27 cellular contexts compared by ENCODE assay signal in the genomic region with DNA sequence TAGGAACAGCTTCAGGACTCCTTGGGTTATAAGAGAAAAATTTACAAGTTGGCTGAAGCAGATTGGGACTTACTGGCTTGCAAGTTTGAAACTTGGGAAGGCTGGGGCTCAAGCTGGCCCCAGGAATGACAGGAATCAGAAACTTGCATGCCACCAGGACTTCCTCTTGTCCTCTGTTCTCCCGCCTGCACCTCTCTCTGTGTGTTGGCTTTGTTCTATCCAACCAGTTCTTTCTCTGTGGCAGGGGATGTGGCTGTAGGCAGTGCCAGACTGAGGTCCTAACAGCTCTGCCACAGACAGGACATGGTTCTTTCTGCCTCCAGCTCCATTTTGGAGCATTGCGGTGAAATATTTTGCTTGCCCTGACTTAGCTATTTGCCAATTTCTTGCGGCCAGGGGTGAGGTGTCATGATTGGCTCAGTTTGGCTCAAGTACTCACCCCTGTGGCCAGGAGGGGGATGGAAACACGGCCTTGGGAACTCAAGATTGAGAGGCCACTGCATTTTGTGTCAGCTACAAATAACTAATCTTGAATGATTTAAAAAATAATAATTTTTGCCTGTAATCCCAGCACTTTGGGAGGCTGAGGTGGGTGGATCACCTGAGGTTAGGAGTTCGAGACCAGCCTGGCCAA. TPM values are rescaled to one million over a fixed set of nuclear protein-coding genes. Genes with fewer than 3 reads are reported as not detected.
"Had no signal": no experiment of that assay in that cellular context is flagged by ENCODE, and none has a peak within 500 bp of the region (broad histone marks: within the 10 kb centered on the region; RNA-seq: fewer than 3 reads in every experiment).

No MANE protein-coding gene starts in this region.

- H3K4me1 ChIP-seq: adrenal gland, ascending aorta, gastrocnemius medialis, uterus had no signal

- ATAC-seq: activated T-cell treated with anti-CD3 and anti-CD28 coated beads, Interleukin-2, amount 50 U/mL, for 4 hours; esophagus mucosa; gastrocnemius medialis; left cardiac atrium; mucosa of descending colon; sciatic nerve; stimulated activated naive B cell treated with anti-CD40 and anti-IgM and Interleukin-4, amounts not matched to agents 10 μg/mL and 1 μg/mL and 100 μg/mL, for 72 hours had no signal

- H3K4me2 ChIP-seq: smooth muscle cell had no signal

- DNase-seq: activated CD8-positive, alpha-beta memory T cell treated with anti-CD3 and anti-CD28 coated beads, Interleukin-2, amount 50 U/mL, for 4 hours; activated naive CD4-positive, alpha-beta T cell; activated T-cell treated with anti-CD3 and anti-CD28 coated beads, Interleukin-2, amount 50 U/mL, for 4 hours; adrenal gland; central memory CD4-positive, alpha-beta T cell; effector memory CD4-positive, alpha-beta T cell; gastrocnemius medialis; hippocampal formation; left cardiac atrium; mucosa of descending colon; nephron progenitor cell; occipital lobe; posterior cingulate gyrus; stimulated activated CD4-positive, alpha-beta T cell treated with anti-CD3 and anti-CD28 coated beads, Interleukin-2, amount 100 ng/mL, for 48 hours; stimulated activated CD8-positive, alpha-beta memory T cell treated with anti-CD3 and anti-CD28 coated beads, Interleukin-4, amount 100 ng/mL, for 48 hours; stimulated activated naive B cell treated with anti-CD40 and anti-IgM and Interleukin-4, amounts not matched to agents 10 μg/mL and 1 μg/mL and 100 μg/mL, for 72 hours; T-helper 9 cell; transverse colon; uterus had no signal

- H3K27me3 ChIP-seq: adrenal gland, ascending aorta, gastrocnemius medialis, transverse colon, uterus had no signal

- H3K9me3 ChIP-seq: adrenal gland, gastrocnemius medialis, mucosa of descending colon, transverse colon, uterus had no signal

- H3K36me3 ChIP-seq: adrenal gland, ascending aorta, gastrocnemius medialis, transverse colon, uterus had no signal

- H3K27ac ChIP-seq: adrenal gland, ascending aorta, gastrocnemius medialis, transverse colon, uterus had no signal

- H3K4me3 ChIP-seq: adrenal gland, ascending aorta, gastrocnemius medialis, mucosa of descending colon, smooth muscle cell, transverse colon, uterus had no signal

RNA-seq across cellular contexts. Expression of a gene that starts 48.9 kb away (rescaled TPM):
- total RNA-seq: activated T-cell treated with anti-CD3 and anti-CD28 coated beads, Interleukin-2, amount 50 U/mL, for 4 hours; adrenal gland; ascending aorta; dermis microvascular lymphatic vessel endothelial cell; endothelial cell of umbilical vein; esophagus mucosa; left cardiac atrium; lower leg skin; renal cortical epithelial cell; sciatic nerve; smooth muscle cell; uterus had no signal
- polyA plus RNA-seq: adrenal gland, endothelial cell of umbilical vein, smooth muscle cell had no signal
